Comparison of ENCODE assay signal across 27 cellular contexts in genomic region chr1:204257446-204257845, GRCh38. TPM values are rescaled to one million over a fixed set of nuclear protein-coding genes. Genes with fewer than 3 reads are reported as not detected.
"Had no signal": no experiment of that assay in that cellular context is flagged by ENCODE, and none has a peak within 500 bp of the region (broad histone marks: within the 10 kb centered on the region; RNA-seq: fewer than 3 reads in every experiment).

No MANE protein-coding gene starts in this region.

- H3K9me3 Mint-ChIP-seq: naive thymus-derived CD4-positive, alpha-beta T cell; stimulated activated memory B cell treated with anti-CD40 and anti-IgM and Interleukin-4, amounts not matched to agents 10 μg/mL and 1 μg/mL and 100 μg/mL, for 72 hours; stimulated activated naive CD8-positive, alpha-beta T cell treated with anti-CD3 and anti-CD28 coated beads, Interleukin-15, Interleukin-2, amounts not matched to agents 100 ng/mL and 50 ng/mL, for 24 hours had no signal

- H3K4me3 ChIP-seq: esophagus muscularis mucosa, gastrocnemius medialis, left lung, lower lobe of right lung, ovary, spleen, tibial artery, upper lobe of left lung, uterus had no signal

- H3K27me3 Mint-ChIP-seq: progenitor cell of endocrine pancreas; stimulated activated memory B cell treated with anti-CD40 and anti-IgM and Interleukin-4, amounts not matched to agents 10 μg/mL and 1 μg/mL and 100 μg/mL, for 72 hours; stimulated activated naive CD8-positive, alpha-beta T cell treated with anti-CD3 and anti-CD28 coated beads, Interleukin-15, Interleukin-2, amounts not matched to agents 100 ng/mL and 50 ng/mL, for 24 hours had no signal

- H3K4me3 Mint-ChIP-seq: naive thymus-derived CD4-positive, alpha-beta T cell; stimulated activated memory B cell treated with anti-CD40 and anti-IgM and Interleukin-4, amounts not matched to agents 10 μg/mL and 1 μg/mL and 100 μg/mL, for 72 hours; stimulated activated naive CD8-positive, alpha-beta T cell treated with anti-CD3 and anti-CD28 coated beads, Interleukin-15, Interleukin-2, amounts not matched to agents 100 ng/mL and 50 ng/mL, for 24 hours had no signal

- H3K36me3 Mint-ChIP-seq: naive thymus-derived CD4-positive, alpha-beta T cell; stimulated activated memory B cell treated with anti-CD40 and anti-IgM and Interleukin-4, amounts not matched to agents 10 μg/mL and 1 μg/mL and 100 μg/mL, for 72 hours had no signal

- H3K27ac ChIP-seq: esophagus muscularis mucosa, gastrocnemius medialis, left lung, lower lobe of right lung, ovary, spleen, upper lobe of left lung, uterus had no signal

- H3K27ac Mint-ChIP-seq: naive thymus-derived CD4-positive, alpha-beta T cell; progenitor cell of endocrine pancreas; stimulated activated memory B cell treated with anti-CD40 and anti-IgM and Interleukin-4, amounts not matched to agents 10 μg/mL and 1 μg/mL and 100 μg/mL, for 72 hours; stimulated activated naive CD8-positive, alpha-beta T cell treated with anti-CD3 and anti-CD28 coated beads, Interleukin-15, Interleukin-2, amounts not matched to agents 100 ng/mL and 50 ng/mL, for 24 hours had no signal

- H3K36me3 ChIP-seq: gastrocnemius medialis, left lung, lower lobe of right lung, ovary, spleen, upper lobe of left lung, uterus had no signal

- H3K4me1 ChIP-seq: spleen, uterus had no signal

- FAIRE-seq: endometrium had no signal

- DNase-seq: cortex of kidney; effector memory CD4-positive, alpha-beta T cell; gastrocnemius medialis; glutamatergic neuron; islet precursor cell; left lung; lower lobe of right lung; mesendoderm; naive thymus-derived CD4-positive, alpha-beta T cell; ovary; spleen; stimulated activated CD4-positive, alpha-beta T cell treated with anti-CD3 and anti-CD28 coated beads, Interleukin-15, amount 100 ng/mL, for 24 hours; stimulated activated CD4-positive, alpha-beta T cell treated with anti-CD3 and anti-CD28 coated beads, Interleukin-1b, Interleukin-23, amount 100 ng/mL, for 48 hours; stimulated activated CD4-positive, alpha-beta T cell treated with anti-CD3 and anti-CD28 coated beads, Interleukin-4, amount 100 ng/mL, for 24 hours; tibial artery; uterus had no signal

- H3K4me1 Mint-ChIP-seq: stimulated activated memory B cell treated with anti-CD40 and anti-IgM and Interleukin-4, amounts not matched to agents 10 μg/mL and 1 μg/mL and 100 μg/mL, for 72 hours had no signal

- H3K9me3 ChIP-seq: esophagus muscularis mucosa, gastrocnemius medialis, left lung, lower lobe of right lung, ovary, spleen, tibial artery, upper lobe of left lung, uterus had no signal

- H3K27me3 ChIP-seq: esophagus muscularis mucosa, gastrocnemius medialis, left lung, ovary, spleen, tibial artery, upper lobe of left lung, uterus had no signal

RNA-seq across cellular contexts. Expression of gene GOLT1A, which starts 43.7 kb away (rescaled TPM):
- total RNA-seq: chondrocyte; fibroblast of villous mesenchyme; mononuclear cell; naive thymus-derived CD4-positive, alpha-beta T cell; skeletal muscle tissue; spleen had no signal
- polyA plus RNA-seq: neural cell, ovary had no signal
